Comparison of ENCODE assay signal across 9 cellular contexts in the genomic region with DNA sequence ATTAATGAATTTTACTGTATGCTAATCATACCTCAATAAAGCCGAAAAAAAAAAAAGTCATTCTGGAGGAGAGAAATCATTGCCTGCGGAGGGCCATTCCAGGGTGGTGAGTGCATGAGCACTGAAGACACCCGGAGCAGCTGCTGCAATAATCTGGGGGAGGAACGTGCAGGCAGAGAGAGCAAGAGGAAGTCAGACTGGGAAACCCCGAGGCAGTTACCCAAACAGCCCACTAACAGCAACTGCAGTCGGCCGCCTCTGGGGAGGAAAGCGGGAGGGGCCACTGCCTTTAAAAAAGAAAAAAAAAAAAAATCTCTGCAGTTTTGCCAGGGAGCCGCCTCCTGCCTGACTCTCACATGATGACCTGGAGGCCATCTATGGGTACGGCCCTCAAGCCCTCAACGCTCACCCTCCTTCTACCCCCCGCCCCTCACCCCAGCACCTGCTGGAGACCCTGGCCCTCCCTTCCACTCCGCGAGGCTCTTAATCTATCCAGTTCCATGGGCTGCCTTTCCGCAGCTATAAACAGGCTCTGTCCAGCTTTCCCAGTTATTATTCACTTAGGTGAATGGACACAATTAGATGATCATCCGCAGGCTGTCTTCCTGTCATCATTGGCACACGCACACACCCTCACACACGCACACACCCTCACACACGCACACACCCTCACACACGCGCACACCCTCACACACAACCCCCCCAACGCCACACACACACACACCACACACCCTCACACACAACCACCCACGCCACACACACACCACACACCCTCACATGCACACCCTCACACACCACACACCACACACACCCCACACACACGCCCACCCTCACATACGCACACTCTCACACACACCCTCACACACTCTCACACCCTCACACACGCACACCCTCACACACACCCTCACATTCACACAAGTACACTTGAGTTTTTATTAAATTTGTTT. TPM values are rescaled to one million over a fixed set of nuclear protein-coding genes. Genes with fewer than 3 reads are reported as not detected.
DNase-seq lines count a peak whose midpoint lies in the region; ATAC-seq, FAIRE-seq and TF ChIP-seq lines count a peak whose summit lies in the region.
"Had no signal": no experiment of that assay in that cellular context is flagged by ENCODE, and none has a peak within 500 bp of the region (broad histone marks: within the 10 kb centered on the region; RNA-seq: fewer than 3 reads in every experiment).

No MANE protein-coding gene starts in this region.

- H3K9me3 ChIP-seq in DND-41 (ENCODE audit: insufficient read depth, low read length, severe bottlenecking), result no peaks in the 10 kb centered on the region
- no peaks in the 10 kb centered on the region for H3K9me3 ChIP-seq in adrenal gland (replicated peaks in 1 of 3)
- H3K9me3 ChIP-seq in kidney (ENCODE audit: control insufficient read depth in 1 of 2, low read length in 2 of 2), result no peaks in the 10 kb centered on the region

- no peaks in the 10 kb centered on the region for H3K27me3 Mint-ChIP-seq in stimulated activated memory B cell treated with anti-CD40 and anti-IgM and Interleukin-4, amounts not matched to agents 10 μg/mL and 1 μg/mL and 100 μg/mL, for 72 hours

- H3K79me2 ChIP-seq in DND-41 (ENCODE audit: insufficient read depth, low read length), result no peaks in the 10 kb centered on the region

- H4K20me1 ChIP-seq in DND-41 (ENCODE audit: insufficient read depth, low read length), result no peaks in the 10 kb centered on the region

- H3K27me3 ChIP-seq in DND-41 (ENCODE audit: insufficient read depth, low read length, poor library complexity) (no peaks in the 10 kb centered on the region), adrenal gland (peaks cover 8% of the 10 kb centered on the region)

- H3K4me3 ChIP-seq in DND-41 (ENCODE audit: low read depth in 1 of 2, low read length in 2 of 2) (no peak overlapping the region), adrenal gland (no peak overlapping the region), kidney (ENCODE audit: low read length in 2 of 2) (no peak overlapping the region)

- H3K4me1 Mint-ChIP-seq in stimulated activated memory B cell treated with anti-CD40 and anti-IgM and Interleukin-4, amounts not matched to agents 10 μg/mL and 1 μg/mL and 100 μg/mL, for 72 hours, result peaks cover 49% of the 10 kb centered on the region

- H3K27ac Mint-ChIP-seq in stimulated activated memory B cell treated with anti-CD40 and anti-IgM and Interleukin-4, amounts not matched to agents 10 μg/mL and 1 μg/mL and 100 μg/mL, for 72 hours, result peak overlapping the region; percentile 89

- H3K4me2 ChIP-seq in DND-41 (ENCODE audit: insufficient read depth, low read length), result peak overlapping the region; percentile 53

- TF ChIP-seq CTCF in DND-41 (IDR thresholded peaks at IDR 0.05; ENCODE audit: borderline replicate concordance, extremely low read depth, low read length, poor library complexity, severe bottlenecking) (no peak), adrenal gland (IDR thresholded peaks at IDR 0.05) (no peak), kidney (IDR thresholded peaks at IDR 0.05; ENCODE audit: borderline replicate concordance, extremely low read depth, insufficient read depth) (no peak)

- H3K36me3 Mint-ChIP-seq in stimulated activated memory B cell treated with anti-CD40 and anti-IgM and Interleukin-4, amounts not matched to agents 10 μg/mL and 1 μg/mL and 100 μg/mL, for 72 hours, result no peaks in the 10 kb centered on the region

- WGBS in adrenal gland, 4 donors, result 45 to 61% (median 56%) methylated on average over 16 to 26 of the region's 26 CpGs

- peak; percentile 49 for FAIRE-seq in kidney (lab: Jason Lieb, UNC)

- DNase-seq in DND-41 (peak; percentile 82), KG1 (lab: John Stamatoyannopoulos, UW) (peak; percentile 28), SK-N-DZ (ENCODE audit: low spot score) (peak; percentile 58), adrenal gland (peak in 6 of 7 donors; percentile 19 to 70 (median 42)), kidney (no peak), NCI-H2196 treated with DMSO at 0.1 percent for 48 hours (lab: John Stamatoyannopoulos, UW; ENCODE audit: unreplicated experiment) (no peak)

- no peak for TF ChIP-seq POLR2A in adrenal gland (IDR thresholded peaks at IDR 0.05)

- intact Hi-C loops in adrenal gland (cut with DNase I) (no loop called here), kidney (cut with DNase I) (no loop called here)

- ATAC-seq in DND-41 (ENCODE audit: insufficient read depth, low read depth) (peak; percentile 76), GM21447 (IDR thresholded peaks at IDR 0.05; ENCODE audit: unreplicated experiment) (peak; percentile 87)
- peak; percentile 91 for ATAC-seq in stimulated activated memory B cell treated with anti-CD40 and anti-IgM and Interleukin-4, amounts not matched to agents 10 μg/mL and 1 μg/mL and 100 μg/mL, for 72 hours

- H3K4me1 ChIP-seq in DND-41 (ENCODE audit: insufficient read depth, low read length) (peaks cover 18% of the 10 kb centered on the region), adrenal gland (replicated peaks in 1 of 2) (no peaks in the 10 kb centered on the region), kidney (ENCODE audit: control insufficient read depth in 1 of 2, insufficient read depth in 1 of 2, low read depth in 1 of 2, low read length in 2 of 2) (peaks cover 0 to 8% of the 10 kb centered on the region in 2 donors)

- peak overlapping the region; percentile 64 for H3K27ac ChIP-seq in DND-41 (ENCODE audit: low read length)
- H3K27ac ChIP-seq in adrenal gland, result no peak overlapping the region
- peak overlapping the region in 1 of 2 donors; percentile 3 for H3K27ac ChIP-seq in kidney (ENCODE audit: low read depth in 2 of 2, low read length in 2 of 2)

- H3K9me3 Mint-ChIP-seq in stimulated activated memory B cell treated with anti-CD40 and anti-IgM and Interleukin-4, amounts not matched to agents 10 μg/mL and 1 μg/mL and 100 μg/mL, for 72 hours, result no peaks in the 10 kb centered on the region

- no peak overlapping the region for H2AFZ ChIP-seq in DND-41 (ENCODE audit: low read depth, low read length)

- H3K9ac ChIP-seq in DND-41 (ENCODE audit: low read depth, low read length) (peak overlapping the region; percentile 30; the same call in 1 of the 2 replicates), kidney (ENCODE audit: low read length in 2 of 2) (no peak overlapping the region)

- H3K4me3 Mint-ChIP-seq in stimulated activated memory B cell treated with anti-CD40 and anti-IgM and Interleukin-4, amounts not matched to agents 10 μg/mL and 1 μg/mL and 100 μg/mL, for 72 hours, result peak overlapping the region; percentile 35

- peaks cover 1% of the 10 kb centered on the region; the same call in 1 of the 2 replicates for H3K36me3 ChIP-seq in DND-41 (ENCODE audit: insufficient read depth, low read length)
- no peaks in the 10 kb centered on the region for H3K36me3 ChIP-seq in adrenal gland (replicated peaks in 1 of 2)
- no peaks in the 10 kb centered on the region for H3K36me3 ChIP-seq in kidney (ENCODE audit: control insufficient read depth in 1 of 2, insufficient read depth in 2 of 2, low read length in 2 of 2)

RNA-seq across cellular contexts. Expression of a gene that starts 3.4 kb away (rescaled TPM):
- polyA plus RNA-seq in SK-N-DZ (2014; cell fraction: cytosol; rRNA removed), result not detected in 2 replicates
- polyA plus RNA-seq in SK-N-DZ (2014; cell fraction: nucleus; rRNA removed), result 0.22 TPM in 1 of 2 replicates, not detected in the other
- total RNA-seq in adrenal gland, result 1 to 10 TPM in 1 of 8 donors, under 1 TPM in 7; 0.18 to 1.1 (median 0.63) TPM
- polyA plus RNA-seq in adrenal gland, result 1 to 10 TPM in 2 of 3 donors, not detected in 1; 1.0 to 1.6 TPM
- 2.3 TPM for total RNA-seq in kidney
- polyA plus RNA-seq in kidney (ENCODE audit: insufficient read depth, low read depth, low replicate concordance), result 22.1 TPM
- total RNA-seq: activated CD8-positive, alpha-beta memory T cell treated with anti-CD3 and anti-CD28 coated beads for 36 hours had no signal

RNA-seq across cellular contexts. Expression of a gene that starts 15.1 kb away (rescaled TPM):
- polyA plus RNA-seq in SK-N-DZ (2014; cell fraction: cytosol; rRNA removed), result 45.6 and 63.6 TPM in 2 replicates
- 53.1 and 95.1 TPM in 2 replicates for polyA plus RNA-seq in SK-N-DZ (2014; cell fraction: nucleus; rRNA removed)
- 10 to 100 TPM in 3 of 8 donors, 1 to 10 TPM in 3, under 1 TPM in 2; 0.52 to 50.1 (median 4.1) TPM for total RNA-seq in adrenal gland
- 10 to 100 TPM in 2 of 3 donors, 1 to 10 TPM in 1; 8.9 to 34.1 (median 14.5) TPM for polyA plus RNA-seq in adrenal gland
- 71.9 TPM for total RNA-seq in kidney
- 26.1 TPM for polyA plus RNA-seq in kidney (ENCODE audit: insufficient read depth, low read depth, low replicate concordance)

RNA-seq across cellular contexts. Expression of a gene that starts 25.0 kb away (rescaled TPM):
- polyA plus RNA-seq in SK-N-DZ (2014; cell fraction: cytosol; rRNA removed), result 10.6 and 14.9 TPM in 2 replicates
- 128 and 146 TPM in 2 replicates for polyA plus RNA-seq in SK-N-DZ (2014; cell fraction: nucleus; rRNA removed)
- total RNA-seq in adrenal gland (10 to 100 TPM; 22.7 to 67.8 (median 46.0) TPM), kidney (73.0 TPM)
- polyA plus RNA-seq in adrenal gland (100 to 1,000 TPM in 2 of 3 donors, 1 to 10 TPM in 1; 1.5 to 316 (median 118) TPM), kidney (ENCODE audit: insufficient read depth, low read depth, low replicate concordance) (38.3 TPM)

RNA-seq across cellular contexts. Expression of a gene that starts 33.8 kb away (rescaled TPM):
- 135 and 149 TPM in 2 replicates for polyA plus RNA-seq in SK-N-DZ (2014; cell fraction: cytosol; rRNA removed)
- 176 and 329 TPM in 2 replicates for polyA plus RNA-seq in SK-N-DZ (2014; cell fraction: nucleus; rRNA removed)
- total RNA-seq in adrenal gland (100 to 1,000 TPM in 3 of 8 donors, 10 to 100 TPM in 5; 60.0 to 159 (median 93.6) TPM), kidney (79.3 TPM)
- polyA plus RNA-seq in adrenal gland (100 to 1,000 TPM; 121 to 287 (median 228) TPM), kidney (ENCODE audit: insufficient read depth, low read depth, low replicate concordance) (120 TPM)

RNA-seq across cellular contexts. Expression of a gene that starts 43.4 kb away (rescaled TPM):
- polyA plus RNA-seq in SK-N-DZ (2014; cell fraction: cytosol; rRNA removed), result 5.3 and 8.1 TPM in 2 replicates
- 24.6 and 28.8 TPM in 2 replicates for polyA plus RNA-seq in SK-N-DZ (2014; cell fraction: nucleus; rRNA removed)
- 10 to 100 TPM; 15.5 to 37.4 (median 26.4) TPM for total RNA-seq in adrenal gland
- 10 to 100 TPM in 2 of 3 donors, 1 to 10 TPM in 1; 5.4 to 69.6 (median 27.6) TPM for polyA plus RNA-seq in adrenal gland
- 22.9 TPM for total RNA-seq in kidney
- 78.2 TPM for polyA plus RNA-seq in kidney (ENCODE audit: insufficient read depth, low read depth, low replicate concordance)

Comparison
In these comparisons a context has a peak if more than half of its experiments do, and no peak if none do; other contexts are left out.
1. DNase-seq: peak in DND-41 (single experiment), KG1 (single experiment), SK-N-DZ (single experiment) and adrenal gland (6 of 7); none in kidney (single experiment) and NCI-H2196 treated with DMSO at 0.1 percent for 48 hours (single experiment).
2. Peak in every context shown above with its lines, with median percentiles within 50 percentile points of each other: ATAC-seq.